ENCODE assay signal across 11 cellular contexts in genomic region chr1:160438320-160438918, GRCh38. TPM values are rescaled to one million over a fixed set of nuclear protein-coding genes. Genes with fewer than 3 reads are reported as not detected.
DNase-seq lines count a peak whose midpoint lies in the region; ATAC-seq and TF ChIP-seq lines count a peak whose summit lies in the region.
"Had no signal": no experiment of that assay in that cellular context is flagged by ENCODE, and none has a peak within 500 bp of the region (broad histone marks: within the 10 kb centered on the region; RNA-seq: fewer than 3 reads in every experiment).

No MANE protein-coding gene starts in this region.

- no peak overlapping the region for H2AK5ac ChIP-seq in mesenchymal stem cell (ENCODE audit: low read length, severe bottlenecking)

- H3K79me1 ChIP-seq in mesenchymal stem cell (replicated peaks; ENCODE audit: low read length, poor library complexity, severe bottlenecking) = no peaks in the 10 kb centered on the region

- H2BK12ac ChIP-seq in mesenchymal stem cell (ENCODE audit: low read length in 2 of 2) = no peak overlapping the region

- ATAC-seq in CD4-positive, alpha-beta T cell (ENCODE audit: poor library complexity) = peak; percentile 41
- ATAC-seq in GM21825 (IDR thresholded peaks at IDR 0.05; ENCODE audit: unreplicated experiment) = peak; percentile 18
- no peak for ATAC-seq in GM18868 (IDR thresholded peaks at IDR 0.05; ENCODE audit: unreplicated experiment)
- ATAC-seq: HCT116 had no signal

- 87% methylated on average over 3 of the region's 4 CpGs for WGBS in mesenchymal stem cell

- H3K9me3 Mint-ChIP-seq in CD4-positive, alpha-beta T cell = no peaks in the 10 kb centered on the region

- H2BK15ac ChIP-seq in mesenchymal stem cell (ENCODE audit: low read depth, poor library complexity, severe bottlenecking) = no peak overlapping the region

- no peak overlapping the region for H3K23ac ChIP-seq in mesenchymal stem cell (ENCODE audit: low read length in 2 of 2)

- DNase-seq in CD4-positive, alpha-beta T cell = no peak
- DNase-seq in mesenchymal stem cell = no peak
- DNase-seq in NK-92 treated with Interleukin-12 subunit alpha and Interleukin-12 subunit beta, amount 100 ng/mL, for 24 hours (lab: John Stamatoyannopoulos, UW) = no peak
- DNase-seq in islet precursor cell = no peak
- no peak for DNase-seq in DMS114 treated with DMSO at 0.1 percent for 48 hours (lab: John Stamatoyannopoulos, UW; ENCODE audit: unreplicated experiment)
- DNase-seq: effector CD4-positive, alpha-beta T cell; SW 1271 had no signal

- no peaks in the 10 kb centered on the region for H3K27me3 Mint-ChIP-seq in CD4-positive, alpha-beta T cell

- H2BK5ac ChIP-seq in mesenchymal stem cell (ENCODE audit: low read depth, low read length, poor library complexity, severe bottlenecking) = no peak overlapping the region

- intact Hi-C loops in CD4-positive, alpha-beta T cell (cut with DNase I, micrococcal nuclease) = loop anchor here (2.0 to 5.0 kb wide), 2 partner anchors 82 to 84 kb away; partner anchors contain the start of gene SLAMF6 (in 1 of the 2)

- H4K91ac ChIP-seq in mesenchymal stem cell (ENCODE audit: low read length) = no peak overlapping the region

- no peaks in the 10 kb centered on the region for H3K27me3 ChIP-seq in CD4-positive, alpha-beta T cell (ENCODE audit: control insufficient read depth, insufficient read depth, low read length)
- peaks cover 0 to 10% of the 10 kb centered on the region in 2 experiments for H3K27me3 ChIP-seq in mesenchymal stem cell (ENCODE audit: control insufficient read depth in 1 of 2, insufficient read depth in 1 of 2, low read length in 2 of 2)

- no peak for TF ChIP-seq CTCF in CD4-positive, alpha-beta T cell (IDR thresholded peaks at IDR 0.05)
- no peak for TF ChIP-seq CTCF in WI38 (IDR thresholded peaks at IDR 0.05; ENCODE audit: low read depth, low read length)

- CTCF ChIA-PET in CD4-positive, alpha-beta T cell (lab: Charles Lee) = interaction anchor here (0.5 to 0.8 kb wide), 2 partner anchors 10 to 506 kb away, joined by 3 read pairs; no protein-coding TSS in a partner anchor

- H3K4me1 Mint-ChIP-seq in CD4-positive, alpha-beta T cell (ENCODE audit: low read depth) = peaks cover 46% of the 10 kb centered on the region

- H3K4me1 ChIP-seq in mesenchymal stem cell (ENCODE audit: control insufficient read depth, insufficient read depth, low read depth, low read length) = no peaks in the 10 kb centered on the region

- H3K4me3 Mint-ChIP-seq in CD4-positive, alpha-beta T cell = peak overlapping the region; percentile 89

- peak overlapping the region; percentile 33 for H3K9ac ChIP-seq in mesenchymal stem cell (ENCODE audit: low read length)

- H3K14ac ChIP-seq in mesenchymal stem cell (ENCODE audit: low read length in 2 of 2) = no peak overlapping the region

- H2AFZ ChIP-seq in mesenchymal stem cell (ENCODE audit: low read depth, low read length) = no peak overlapping the region

- POLR2A ChIA-PET in CD4-positive, alpha-beta T cell (lab: Charles Lee) = interaction anchor here (1.0 to 1.1 kb wide), 2 partner anchors 15 to 63 kb away, joined by 3 to 6 read pairs; no protein-coding TSS in a partner anchor

- no peaks in the 10 kb centered on the region for H3K36me3 Mint-ChIP-seq in CD4-positive, alpha-beta T cell (ENCODE audit: low read depth)

- no peaks in the 10 kb centered on the region for H3K36me3 ChIP-seq in mesenchymal stem cell (ENCODE audit: control insufficient read depth in 1 of 2, insufficient read depth in 2 of 2, low read depth in 1 of 2, low read length in 2 of 2)

- no peak overlapping the region for H4K8ac ChIP-seq in mesenchymal stem cell (ENCODE audit: low read length)

- H3K18ac ChIP-seq in mesenchymal stem cell (ENCODE audit: low read depth in 1 of 2, low read length in 2 of 2) = no peak overlapping the region

- no peak overlapping the region for H3K4me2 ChIP-seq in mesenchymal stem cell (ENCODE audit: low read length, poor library complexity, severe bottlenecking)

- H3K4me3 ChIP-seq in WI38 (ENCODE audit: low read depth, low read length) (peak overlapping the region; percentile 42), mesenchymal stem cell (ENCODE audit: insufficient read depth in 1 of 2, low read depth in 1 of 2, low read length in 2 of 2) (no peak overlapping the region)

- H3K4ac ChIP-seq in mesenchymal stem cell (ENCODE audit: low read depth in 1 of 2, low read length in 2 of 2) = no peak overlapping the region

- peak overlapping the region; percentile 94 for H3K27ac Mint-ChIP-seq in CD4-positive, alpha-beta T cell

- H3K27ac ChIP-seq in CD4-positive, alpha-beta T cell (ENCODE audit: low read depth, low read length) = peak overlapping the region; percentile 69
- no peak overlapping the region for H3K27ac ChIP-seq in mesenchymal stem cell (ENCODE audit: low read length, poor library complexity, severe bottlenecking)

- H2BK120ac ChIP-seq in mesenchymal stem cell (ENCODE audit: low read depth, low read length) = no peak overlapping the region

- H3K9me3 ChIP-seq in CD4-positive, alpha-beta T cell (ENCODE audit: control insufficient read depth, low read length) = no peaks in the 10 kb centered on the region
- no peaks in the 10 kb centered on the region for H3K9me3 ChIP-seq in mesenchymal stem cell (ENCODE audit: control insufficient read depth, low read length)

RNA-seq across cellular contexts. Expression of gene VANGL2, which starts 38.1 kb away (rescaled TPM):
- not detected for total RNA-seq in CD4-positive, alpha-beta T cell
- 9.6 TPM for polyA plus RNA-seq in mesenchymal stem cell (2013, experiment 1 of 2)
- 8.8 TPM for polyA plus RNA-seq in mesenchymal stem cell (2013, experiment 2 of 2)
